ENCODE assay signal across 25 cellular contexts in genomic region chr10:124042656-124043309, GRCh38. TPM values are rescaled to one million over a fixed set of nuclear protein-coding genes. Genes with fewer than 3 reads are reported as not detected.
A peak's percentile ranks its signal among the peaks of the same experiment; 100 is the strongest.
DNase-seq lines count a peak whose midpoint lies in the region; ATAC-seq, FAIRE-seq and TF ChIP-seq lines count a peak whose summit lies in the region.
"Had no signal": no experiment of that assay in that cellular context is flagged by ENCODE, and none has a peak within 500 bp of the region (broad histone marks: within the 10 kb centered on the region; RNA-seq: fewer than 3 reads in every experiment).

No MANE protein-coding gene starts in this region.

- no peaks in the 10 kb centered on the region for H3K27me3 Mint-ChIP-seq in activated B cell treated with CpG ODN at 0.5 μM for 24 hours

- no peak for FAIRE-seq in kidney (lab: Jason Lieb, UNC)
- FAIRE-seq: RCC 7860 had no signal

- CTCF ChIA-PET in activated B cell treated with CpG ODN at 0.5 μM for 24 hours (lab: Charles Lee), result interaction anchor here (0.9 to 1.8 kb wide), 6 partner anchors 17 to 346 kb away, joined by 3 to 5 read pairs (median 4); no protein-coding TSS in a partner anchor

- H3K9me3 Mint-ChIP-seq in activated B cell treated with CpG ODN at 0.5 μM for 24 hours, result no peaks in the 10 kb centered on the region
- H3K9me3 Mint-ChIP-seq: T-helper 2 cell treated with Interferon-gamma antibody and Interleukin-4, amounts not matched to agents 5 μg/mL and 100 μg/mL, for 36 hours; WTC11 had no signal

- intact Hi-C loops in activated B cell treated with CpG ODN at 0.5 μM for 24 hours (cut with micrococcal nuclease), result no loop called here
- intact Hi-C loops in kidney (cut with DNase I), result no loop called here
- intact Hi-C loops in lower leg skin (cut with DNase I; ENCODE audit: low total_unique reads), result no loop called here

- H3K9me3 ChIP-seq in kidney (ENCODE audit: control insufficient read depth in 1 of 2, low read length in 2 of 2), result no peaks in the 10 kb centered on the region
- H3K9me3 ChIP-seq: MG63, stomach, upper lobe of right lung had no signal

- no peak overlapping the region for H3K4me3 ChIP-seq in kidney (ENCODE audit: low read length in 2 of 2)
- no peak overlapping the region for H3K4me3 ChIP-seq in lower leg skin (ENCODE audit: low read depth, poor library complexity, severe bottlenecking)
- H3K4me3 ChIP-seq: GM23338, MG63, SK-N-MC, smooth muscle cell, stomach, upper lobe of right lung had no signal

- peak overlapping the region; percentile 24 for H3K4me3 Mint-ChIP-seq in activated B cell treated with CpG ODN at 0.5 μM for 24 hours
- H3K4me3 Mint-ChIP-seq: activated CD8-positive, alpha-beta T cell treated with anti-CD3 and anti-CD28 coated beads, Interleukin-2, amount 10 ng/mL, durations not matched to agents 7 days and 5 days; activated naive CD4-positive, alpha-beta T cell treated with anti-CD3 and anti-CD28 coated beads for 36 hours; GM23338; T-helper 2 cell treated with Interferon-gamma antibody and Interleukin-4, amounts not matched to agents 5 μg/mL and 100 μg/mL, for 36 hours; WTC11 had no signal

- no peak for TF ChIP-seq POLR2A in lower leg skin (IDR thresholded peaks at IDR 0.05)

- H3K9ac ChIP-seq in kidney (ENCODE audit: low read length in 2 of 2), result no peak overlapping the region

- POLR2A ChIA-PET in activated B cell treated with CpG ODN at 0.5 μM for 24 hours (lab: Charles Lee), result interaction anchor here (0.6 to 2.5 kb wide), 6 partner anchors 31 to 243 kb away, joined by 3 to 17 read pairs (median 4); partner anchors contain the start of gene CHST15

- H3K4me1 Mint-ChIP-seq in activated B cell treated with CpG ODN at 0.5 μM for 24 hours, result peaks cover 48% of the 10 kb centered on the region

- H3K36me3 ChIP-seq in kidney (ENCODE audit: control insufficient read depth in 1 of 2, insufficient read depth in 2 of 2, low read length in 2 of 2), result peaks cover 0 to 5% of the 10 kb centered on the region in 2 donors
- H3K36me3 ChIP-seq: MG63 had no signal

- DNase-seq in activated B cell treated with CpG ODN at 0.5 μM for 24 hours, result no peak
- DNase-seq in kidney, result peak; percentile 43
- peak; percentile 64 for DNase-seq in smooth muscle cell of the brain vasculature (ENCODE audit: low read depth, low spot score)
- no peak for DNase-seq in hippocampal formation (lab: John Stamatoyannopoulos, UW)
- no peak for DNase-seq in lower leg skin (ENCODE audit: low spot score in 2 of 2)
- no peak for DNase-seq in NCI-H2081 treated with DMSO at 0.1 percent for 48 hours (lab: John Stamatoyannopoulos, UW)
- DNase-seq in germinal center (ENCODE audit: low spot score), result no peak
- DNase-seq: activated CD8-positive, alpha-beta T cell treated with anti-CD3 and anti-CD28 coated beads, Interleukin-2, amount 10 ng/mL, durations not matched to agents 7 days and 5 days; activated T-cell treated with anti-CD3 and anti-CD28 coated beads, Interleukin-2, amount 50 U/mL, for 1 hour; caudate nucleus; COR-L47; left cardiac atrium; MG63; NCI-H187; stimulated activated CD4-positive, alpha-beta T cell treated with anti-CD3 and anti-CD28 coated beads, Interleukin-4, amount 100 ng/mL, for 24 hours; stomach; upper lobe of right lung had no signal

- H3K4me1 ChIP-seq in kidney (ENCODE audit: control insufficient read depth in 1 of 2, insufficient read depth in 1 of 2, low read depth in 1 of 2, low read length in 2 of 2), result no peaks in the 10 kb centered on the region

- peak overlapping the region; percentile 51 for H3K27ac Mint-ChIP-seq in activated B cell treated with CpG ODN at 0.5 μM for 24 hours
- H3K27ac Mint-ChIP-seq: activated CD8-positive, alpha-beta T cell treated with anti-CD3 and anti-CD28 coated beads, Interleukin-2, amount 10 ng/mL, durations not matched to agents 7 days and 5 days; activated naive CD4-positive, alpha-beta T cell treated with anti-CD3 and anti-CD28 coated beads for 36 hours; T-helper 2 cell treated with Interferon-gamma antibody and Interleukin-4, amounts not matched to agents 5 μg/mL and 100 μg/mL, for 36 hours; WTC11 had no signal

- TF ChIP-seq CTCF in activated B cell treated with CpG ODN at 0.5 μM for 24 hours (IDR thresholded peaks at IDR 0.05), result no peak
- no peak for TF ChIP-seq CTCF in kidney (IDR thresholded peaks at IDR 0.05; ENCODE audit: borderline replicate concordance, extremely low read depth, insufficient read depth)
- TF ChIP-seq CTCF in lower leg skin (IDR thresholded peaks at IDR 0.05), result no peak

- peaks cover 45% of the 10 kb centered on the region for H3K36me3 Mint-ChIP-seq in activated B cell treated with CpG ODN at 0.5 μM for 24 hours (ENCODE audit: low read depth)

- WGBS in lower leg skin, 2 donors, result 62 to 71% methylated on average over 8 of the region's 8 CpGs

- ATAC-seq in HG03280 (IDR thresholded peaks at IDR 0.05; ENCODE audit: unreplicated experiment), result peak; percentile 16
- ATAC-seq in activated B cell treated with CpG ODN at 0.5 μM for 24 hours (ENCODE audit: low read depth), result no peak
- ATAC-seq: GM23338, WTC11 had no signal

- no peak overlapping the region for H3K27ac ChIP-seq in kidney (ENCODE audit: low read depth in 2 of 2, low read length in 2 of 2)
- H3K27ac ChIP-seq: SK-N-MC, upper lobe of right lung had no signal

RNA-seq across cellular contexts. Expression of gene CHST15, which starts 50.6 kb away (rescaled TPM):
- total RNA-seq in activated B cell treated with CpG ODN at 0.5 μM for 24 hours, result 12.1 and 13.8 TPM in 2 replicates
- total RNA-seq in kidney, result 39.7 TPM
- polyA plus RNA-seq in kidney (ENCODE audit: insufficient read depth, low read depth, low replicate concordance), result 2.8 TPM
- total RNA-seq in lower leg skin, result 10 to 100 TPM; 17.6 to 29.8 (median 19.4) TPM
- total RNA-seq: activated CD8-positive, alpha-beta T cell treated with anti-CD3 and anti-CD28 coated beads, Interleukin-2, amount 10 ng/mL, durations not matched to agents 7 days and 5 days had no signal

Comparison
In these comparisons a context has a peak if more than half of its experiments do, and no peak if none do; other contexts are left out.
1. DNase-seq: peak in kidney (single experiment) and smooth muscle cell of the brain vasculature (single experiment); none in activated B cell treated with CpG ODN at 0.5 μM for 24 hours (single experiment), hippocampal formation (0 of 2), lower leg skin (0 of 2), NCI-H2081 treated with DMSO at 0.1 percent for 48 hours (single experiment) and germinal center (single experiment).